9 cellular contexts compared by ENCODE assay signal in genomic region chr2:1769703-1770422, GRCh38. TPM values are rescaled to one million over a fixed set of nuclear protein-coding genes. Genes with fewer than 3 reads are reported as not detected.
A peak's percentile ranks its signal among the peaks of the same experiment; 100 is the strongest.
DNase-seq lines count a peak whose midpoint lies in the region; ATAC-seq, FAIRE-seq and TF ChIP-seq lines count a peak whose summit lies in the region.
"Had no signal": no experiment of that assay in that cellular context is flagged by ENCODE, and none has a peak within 500 bp of the region (broad histone marks: within the 10 kb centered on the region; RNA-seq: fewer than 3 reads in every experiment).

No MANE protein-coding gene starts in this region.

- no peak for ATAC-seq in stimulated activated memory B cell treated with anti-CD40 and anti-IgM and Interleukin-4, amounts not matched to agents 10 μg/mL and 1 μg/mL and 100 μg/mL, for 72 hours

- H3K79me2 ChIP-seq in PC-9 (ENCODE audit: low read depth) (no peaks in the 10 kb centered on the region), astrocyte (ENCODE audit: insufficient read depth, low read length) (no peaks in the 10 kb centered on the region)

- TF ChIP-seq RAD21 in Ishikawa (IDR thresholded peaks at IDR 0.05; ENCODE audit: low read depth), result peak; percentile 99

- H3K36me3 ChIP-seq in PC-9 (ENCODE audit: low read depth) (no peaks in the 10 kb centered on the region), astrocyte (ENCODE audit: insufficient read depth, low read length) (no peaks in the 10 kb centered on the region)

- H3K9ac ChIP-seq in astrocyte (ENCODE audit: low read length), result no peak overlapping the region

- FAIRE-seq in astrocyte (lab: Jason Lieb, UNC), result peak; percentile 29

- H4K20me1 ChIP-seq in PC-9 (ENCODE audit: insufficient read depth), result no peaks in the 10 kb centered on the region
- no peaks in the 10 kb centered on the region for H4K20me1 ChIP-seq in astrocyte (ENCODE audit: insufficient read depth, low read length)

- H2AFZ ChIP-seq in PC-9, result no peak overlapping the region
- no peak overlapping the region for H2AFZ ChIP-seq in astrocyte (ENCODE audit: low read depth, low read length)

- peak; percentile 16 for DNase-seq in NK-92 treated with Interleukin-12 subunit alpha and Interleukin-12 subunit beta, amount 100 ng/mL, for 24 hours (lab: John Stamatoyannopoulos, UW)
- DNase-seq in NK-92 (lab: John Stamatoyannopoulos, UW; ENCODE audit: unreplicated experiment) (no peak), PC-9 (peak; percentile 52 to 70), astrocyte (ENCODE audit: low read depth) (peak; percentile 25), hypothalamus (lab: John Stamatoyannopoulos, UW) (peak in 26 of 51 donors; percentile 3 to 49 (median 21))
- DNase-seq in stimulated activated CD4-positive, alpha-beta T cell treated with anti-CD3 and anti-CD28 coated beads, Interleukin-12 subunit alpha, Interleukin-12 subunit beta, amount 100 ng/mL, for 4 hours, result peak; percentile 48

- no peaks in the 10 kb centered on the region for H3K9me3 ChIP-seq in PC-9 (ENCODE audit: insufficient read depth, low read depth)
- no peaks in the 10 kb centered on the region for H3K9me3 ChIP-seq in astrocyte (ENCODE audit: insufficient read depth, low read depth, low read length)

- H3K27me3 Mint-ChIP-seq in astrocyte (ENCODE audit: low read depth, unreplicated experiment), result peaks cover 30% of the 10 kb centered on the region
- H3K27me3 Mint-ChIP-seq in stimulated activated memory B cell treated with anti-CD40 and anti-IgM and Interleukin-4, amounts not matched to agents 10 μg/mL and 1 μg/mL and 100 μg/mL, for 72 hours, result no peaks in the 10 kb centered on the region

- no peak for TF ChIP-seq EP300 in Ishikawa (IDR thresholded peaks at IDR 0.05; ENCODE audit: borderline replicate concordance)

- BruUV-seq in PC-9 (replicated peaks; lab: Mats Ljungman, UMichigan), result no TSS peak

- H3K27me3 ChIP-seq in PC-9 (ENCODE audit: insufficient read depth, low read depth) (peaks cover 25% of the 10 kb centered on the region; the same call in 1 of the 2 replicates), astrocyte (ENCODE audit: insufficient read depth, low read length) (peaks cover 2% of the 10 kb centered on the region)

- H3K4me1 ChIP-seq in PC-9 (replicated peaks; ENCODE audit: insufficient read depth) (no peaks in the 10 kb centered on the region), astrocyte (ENCODE audit: insufficient read depth, low read length) (no peaks in the 10 kb centered on the region)

- H3K4me3 Mint-ChIP-seq in astrocyte (ENCODE audit: unreplicated experiment), result no peak overlapping the region
- no peak overlapping the region for H3K4me3 Mint-ChIP-seq in stimulated activated memory B cell treated with anti-CD40 and anti-IgM and Interleukin-4, amounts not matched to agents 10 μg/mL and 1 μg/mL and 100 μg/mL, for 72 hours
- H3K4me3 Mint-ChIP-seq: CD4-positive, alpha-beta memory T cell had no signal

- H3K4me1 Mint-ChIP-seq in astrocyte (ENCODE audit: low read depth, unreplicated experiment), result no peaks in the 10 kb centered on the region
- H3K4me1 Mint-ChIP-seq in stimulated activated memory B cell treated with anti-CD40 and anti-IgM and Interleukin-4, amounts not matched to agents 10 μg/mL and 1 μg/mL and 100 μg/mL, for 72 hours, result no peaks in the 10 kb centered on the region

- H3K36me3 Mint-ChIP-seq in astrocyte (ENCODE audit: low read depth, unreplicated experiment), result no peaks in the 10 kb centered on the region
- no peaks in the 10 kb centered on the region for H3K36me3 Mint-ChIP-seq in stimulated activated memory B cell treated with anti-CD40 and anti-IgM and Interleukin-4, amounts not matched to agents 10 μg/mL and 1 μg/mL and 100 μg/mL, for 72 hours
- H3K36me3 Mint-ChIP-seq: CD4-positive, alpha-beta memory T cell had no signal

- CTCF ChIA-PET in PC-9 (lab: Charles Lee), result interaction anchor here (0.6 to 0.7 kb wide), 2 partner anchors 181 to 219 kb away, joined by 3 to 6 read pairs; no protein-coding TSS in a partner anchor

- H3K9me2 ChIP-seq in PC-9 (ENCODE audit: insufficient read depth), result no peaks in the 10 kb centered on the region

- H3K4me2 ChIP-seq in PC-9, result no peak overlapping the region
- H3K4me2 ChIP-seq in astrocyte (ENCODE audit: low read length), result no peak overlapping the region

- POLR2A ChIA-PET in PC-9 (lab: Charles Lee; ENCODE audit: unreplicated experiment), result no interaction called here

- peak; percentile 92 for TF ChIP-seq CTCF in PC-9 (conservative IDR thresholded peaks at IDR 0.05)
- TF ChIP-seq CTCF in astrocyte (IDR thresholded peaks at IDR 0.05; ENCODE audit: insufficient read depth, low read depth, low read length), result peak; percentile 82

- no peak overlapping the region for H3K27ac ChIP-seq in PC-9
- no peak overlapping the region for H3K27ac ChIP-seq in astrocyte (ENCODE audit: low read depth, low read length)

- peaks cover 3% of the 10 kb centered on the region for H3K9me3 Mint-ChIP-seq in astrocyte (ENCODE audit: unreplicated experiment)
- peaks cover 2% of the 10 kb centered on the region for H3K9me3 Mint-ChIP-seq in stimulated activated memory B cell treated with anti-CD40 and anti-IgM and Interleukin-4, amounts not matched to agents 10 μg/mL and 1 μg/mL and 100 μg/mL, for 72 hours

- no peak overlapping the region for H3K27ac Mint-ChIP-seq in astrocyte (ENCODE audit: unreplicated experiment)
- no peak overlapping the region for H3K27ac Mint-ChIP-seq in stimulated activated memory B cell treated with anti-CD40 and anti-IgM and Interleukin-4, amounts not matched to agents 10 μg/mL and 1 μg/mL and 100 μg/mL, for 72 hours

- H3F3A ChIP-seq in PC-9 (ENCODE audit: insufficient read depth, low read depth), result no peaks in the 10 kb centered on the region

- intact Hi-C loops in PC-9 (cut with micrococcal nuclease; ENCODE audit: unreplicated experiment), result loop anchor here (5.0 kb wide), 3 partner anchors 218 to 1058 kb away; no protein-coding TSS in a partner anchor

- H3K4me3 ChIP-seq in PC-9 (no peak overlapping the region), astrocyte (ENCODE audit: insufficient read depth, low read depth, low read length) (no peak overlapping the region)

TF ChIP-seq in Ishikawa, 13 proteins besides CTCF, POLR2A, EP300 and RAD21:
- TF ChIP-seq MAX (IDR thresholded peaks at IDR 0.05) (peak; percentile 65), TEAD4 (IDR thresholded peaks at IDR 0.05) (no peak), TCF12 (IDR thresholded peaks at IDR 0.05; ENCODE audit: low read depth) (peak; percentile 31; the same call in 1 of the 2 replicates), ZBTB7A (IDR thresholded peaks at IDR 0.05; ENCODE audit: low read depth) (no peak), NFIC (IDR thresholded peaks at IDR 0.05) (no peak)

RNA-seq across cellular contexts. Expression of gene PXDN, which starts 25.5 kb away (rescaled TPM):
- total RNA-seq in PC-9 (2021) (91.1 and 92.2 TPM in 2 replicates), astrocyte (417 and 467 TPM in 2 replicates)
- total RNA-seq: CD4-positive, alpha-beta memory T cell had no signal
